8 cellular contexts compared by ENCODE assay signal in the genomic region with DNA sequence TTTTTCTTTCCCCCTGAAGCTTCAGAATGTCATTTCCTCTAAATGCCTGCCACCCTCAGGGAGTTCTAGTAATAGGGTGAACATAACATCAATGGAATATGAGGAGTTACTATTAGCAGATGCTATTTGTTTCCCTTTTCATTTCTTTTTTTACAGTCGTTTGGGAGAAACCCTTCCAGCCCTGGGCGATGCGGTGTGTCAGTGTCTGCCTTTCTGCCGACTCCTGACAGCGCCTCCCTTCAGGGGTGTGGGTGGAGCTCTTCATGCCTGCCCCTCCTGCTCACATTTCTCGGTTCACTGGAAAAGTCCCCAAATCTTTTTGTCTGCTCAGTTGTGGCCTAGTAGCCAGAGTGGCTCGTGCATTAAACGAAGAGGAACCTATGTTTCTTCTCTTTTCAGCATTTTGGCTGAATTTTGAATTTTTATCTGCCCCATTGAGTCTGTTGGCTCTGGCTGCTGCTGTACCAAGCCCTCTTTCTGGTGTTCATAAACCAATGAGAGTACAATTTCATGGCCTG.
A peak's percentile ranks its signal among the peaks of the same experiment; 100 is the strongest.
DNase-seq lines count a peak whose midpoint lies in the region; ATAC-seq, FAIRE-seq and TF ChIP-seq lines count a peak whose summit lies in the region.

No MANE protein-coding gene starts in this region.

- no peak overlapping the region for H2AK5ac ChIP-seq in H1 (ENCODE audit: low read depth, low read length)

- POLR2A ChIA-PET in H1 (lab: Charles Lee; ENCODE audit: partially characterized antibody) = no interaction called here

- no peak overlapping the region for H4K5ac ChIP-seq in H1 (ENCODE audit: insufficient read length, low read depth, low read length)

- WGBS in H1 (ENCODE audit: extremely low coverage in 1 of 2, insufficient coverage in 1 of 2, insufficient read length in 1 of 2, insufficient replicate concordance in 2 of 2, low coverage in 1 of 2, low lambda C conversion rate in 2 of 2, missing lambda C conversion rate in 1 of 2), 2 experiments = 11% methylated on average over 8 of the region's 8 CpGs; no CpG with 5 or more reads in 1 of the 2 experiments

- H3K23me2 ChIP-seq in H1 (ENCODE audit: low read depth, low read length) = no peaks in the 10 kb centered on the region

- H2BK12ac ChIP-seq in H1 (ENCODE audit: low read depth, low read length) = no peak overlapping the region

- H4K8ac ChIP-seq in H1 (ENCODE audit: extremely low read depth, insufficient read depth, low read length) = no peak overlapping the region

- peaks cover 0 to 7% of the 10 kb centered on the region in 2 experiments for H4K20me1 ChIP-seq in H1 (replicated peaks in 1 of 2; ENCODE audit: control insufficient read depth in 1 of 2, insufficient read depth in 2 of 2, low read length in 2 of 2)

- no peaks in the 10 kb centered on the region for H3K27me3 ChIP-seq in Peyer's patch
- no peaks in the 10 kb centered on the region for H3K27me3 ChIP-seq in H1 (replicated peaks in 1 of 4; ENCODE audit: control insufficient read depth in 3 of 4, extremely low read depth in 1 of 4, insufficient read depth in 3 of 4, low read length in 3 of 4)
- no peaks in the 10 kb centered on the region for H3K27me3 ChIP-seq in effector memory CD4-positive, alpha-beta T cell (replicated peaks; ENCODE audit: control insufficient read depth, insufficient read depth, low read length, poor library complexity, severe bottlenecking)

- DNase-seq in Right ventricle myocardium inferior (ENCODE audit: missing footprints) (no peak), cardiac septum (ENCODE audit: low spot score) (no peak), Peyer's patch (peak in 2 of 3 donors; percentile 24 to 56), H1 (ENCODE audit: low read depth in 1 of 2, low spot score in 2 of 2) (peak in 1 of 2 experiments; percentile 58), middle frontal gyrus (ENCODE audit: extremely low spot score, low spot score) (peak; percentile 49)
- DNase-seq in effector memory CD4-positive, alpha-beta T cell = no peak
- no peak for DNase-seq in activated CD4-positive, CD25-positive, alpha-beta regulatory T cell (lab: John Stamatoyannopoulos, UW)

- no peak overlapping the region for H3K56ac ChIP-seq in H1 (replicated peaks; ENCODE audit: insufficient read length, low read depth, low read length)

- no peaks in the 10 kb centered on the region for H3K36me3 ChIP-seq in Peyer's patch
- H3K36me3 ChIP-seq in H1 (ENCODE audit: control insufficient read depth in 2 of 4, insufficient read depth in 4 of 4, low read length in 3 of 4) = no peaks in the 10 kb centered on the region
- H3K36me3 ChIP-seq in effector memory CD4-positive, alpha-beta T cell (ENCODE audit: control insufficient read depth, insufficient read depth, low read length) = no peaks in the 10 kb centered on the region

- CTCF ChIA-PET in H1 (lab: Charles Lee; ENCODE audit: partially characterized antibody) = interaction anchor here (0.6 to 1.5 kb wide), 6 partner anchors 23 to 359 kb away, joined by 3 to 5 read pairs (median 3); no protein-coding TSS in a partner anchor

- H2BK20ac ChIP-seq in H1 (ENCODE audit: low read length) = peak overlapping the region; percentile 13; the same call in 1 of the 2 replicates

- H2BK5ac ChIP-seq in H1 (ENCODE audit: low read depth, low read length) = no peak overlapping the region

- H3K14ac ChIP-seq in H1 (ENCODE audit: insufficient read length) = no peak overlapping the region

- peaks cover 0 to 92% of the 10 kb centered on the region in 2 experiments; a peak in 3 of 4 replicates for H3K79me2 ChIP-seq in H1 (ENCODE audit: control insufficient read depth in 1 of 2, insufficient read depth in 2 of 2, low read length in 2 of 2)

- H4K91ac ChIP-seq in H1 (replicated peaks; ENCODE audit: insufficient read length, low read length) = no peak overlapping the region

- no peak overlapping the region for H2BK15ac ChIP-seq in H1 (ENCODE audit: low read length)

- H3K4me3 ChIP-seq in Peyer's patch = no peak overlapping the region
- H3K4me3 ChIP-seq in H1 (ENCODE audit: extremely low read depth in 1 of 4, insufficient read depth in 2 of 4, low read depth in 3 of 4, low read length in 4 of 4) = peak overlapping the region in 1 of 4 experiments; percentile 39; a peak in 1 of 8 replicates
- no peak overlapping the region for H3K4me3 ChIP-seq in effector memory CD4-positive, alpha-beta T cell (ENCODE audit: insufficient read depth, low read depth, low read length, poor library complexity, severe bottlenecking)

- TF ChIP-seq POLR2A in Peyer's patch (IDR thresholded peaks at IDR 0.05) (no peak), H1 (IDR thresholded peaks at IDR 0.05; ENCODE audit: control extremely low read depth in 1 of 2, low read depth in 2 of 2, low read length in 2 of 2) (no peak)

- H3K79me1 ChIP-seq in H1 (ENCODE audit: low read depth, low read length) = peaks cover 11% of the 10 kb centered on the region

- H3K9me3 ChIP-seq in Peyer's patch (no peaks in the 10 kb centered on the region), H1 (ENCODE audit: insufficient read depth in 2 of 2, low read depth in 1 of 2, low read length in 1 of 2) (no peaks in the 10 kb centered on the region)
- no peaks in the 10 kb centered on the region for H3K9me3 ChIP-seq in effector memory CD4-positive, alpha-beta T cell (ENCODE audit: control insufficient read depth, low read length)

- H3K27ac ChIP-seq in Peyer's patch (no peak overlapping the region), H1 (ENCODE audit: low read depth, low read length) (no peak overlapping the region; the same call in 1 of the 2 replicates)
- H3K27ac ChIP-seq in effector memory CD4-positive, alpha-beta T cell (ENCODE audit: insufficient read depth, low read length, poor library complexity, severe bottlenecking) = no peak overlapping the region

- H3K23ac ChIP-seq in H1 (ENCODE audit: insufficient read length) = no peak overlapping the region

- no peak overlapping the region for H2AFZ ChIP-seq in H1 (ENCODE audit: low read length)

- H3K18ac ChIP-seq in H1 (ENCODE audit: extremely low read depth, low read length) = peak overlapping the region; percentile 9; the same call in 1 of the 2 replicates

- H2BK120ac ChIP-seq in H1 (replicated peaks; ENCODE audit: low read depth, low read length) = no peak overlapping the region

- H3K4me2 ChIP-seq in H1 (ENCODE audit: insufficient read depth in 1 of 2, low read depth in 2 of 2, low read length in 2 of 2) = peak overlapping the region; percentile 28 to 46

- peak overlapping the region; percentile 29 for H3K4ac ChIP-seq in H1 (replicated peaks; ENCODE audit: insufficient read length, low read depth, low read length)

- TF ChIP-seq RAD21 in H1 (IDR thresholded peaks at IDR 0.05 in 1 of 2, conservative IDR thresholded peaks at IDR 0.05 in 1 of 2; ENCODE audit: low read depth in 2 of 2, low read length in 2 of 2) = no peak; a peak in 1 of 4 replicates

- TF ChIP-seq EP300 in H1 (IDR thresholded peaks at IDR 0.05; ENCODE audit: borderline replicate concordance in 1 of 2, low read depth in 2 of 2, low read length in 2 of 2) = no peak

- no peak for FAIRE-seq in H1 (lab: Jason Lieb, UNC)

- no peak overlapping the region for H3K9ac ChIP-seq in H1 (replicated peaks in 1 of 4; ENCODE audit: extremely low read depth in 1 of 4, low read depth in 3 of 4, low read length in 3 of 4)

- ATAC-seq in Right ventricle myocardium inferior = peak; percentile 69
- ATAC-seq in HG02798 (IDR thresholded peaks at IDR 0.05; ENCODE audit: poor library complexity, unreplicated experiment) = peak; percentile 93

- intact Hi-C loops in Right ventricle myocardium inferior (cut with DNase I) = loop anchor here (5.0 kb wide), 1 partner anchor 70 kb away; a partner anchor contains a TSS
- intact Hi-C loops in cardiac septum (cut with DNase I) = no loop called here

- H3K4me1 ChIP-seq in Peyer's patch = peaks cover 0 to 7% (median 0%) of the 10 kb centered on the region in 4 donors
- H3K4me1 ChIP-seq in H1 (replicated peaks in 1 of 4; ENCODE audit: control insufficient read depth in 3 of 4, insufficient read depth in 4 of 4, low read length in 3 of 4) = peaks cover 4 to 15% (median 7%) of the 10 kb centered on the region in 4 experiments; a peak in 5 of 7 replicates
- H3K4me1 ChIP-seq in effector memory CD4-positive, alpha-beta T cell (ENCODE audit: control insufficient read depth, insufficient read depth, low read length, poor library complexity, severe bottlenecking) = no peaks in the 10 kb centered on the region

- TF ChIP-seq CTCF in Peyer's patch (IDR thresholded peaks at IDR 0.05) (no peak), H1 (IDR thresholded peaks at IDR 0.05; ENCODE audit: control extremely low read depth in 1 of 3, insufficient read depth in 1 of 3, low read depth in 1 of 3, low read length in 3 of 3) (peak in 1 of 3 experiments; percentile 4; a peak in 1 of 4 replicates)

TF ChIP-seq in H1, 55 proteins besides CTCF, POLR2A, EP300 and RAD21 (continues in another document):
- TF ChIP-seq SIN3A (conservative IDR thresholded peaks at IDR 0.05 in 1 of 2, IDR thresholded peaks at IDR 0.05 in 1 of 2; ENCODE audit: low read depth in 1 of 2, low read length in 2 of 2) = 0 out of 4 replicates have a peak, but pooled peaks of 1 of the 2 experiments have one; percentile 60
- no peak for TF ChIP-seq RNF2 (IDR thresholded peaks at IDR 0.05; ENCODE audit: borderline replicate concordance, low read depth, low read length, missing control alignments, poor library complexity, severe bottlenecking)
- no peak for TF ChIP-seq SIX5 (IDR thresholded peaks at IDR 0.05; ENCODE audit: low read depth, low read length)
- TF ChIP-seq CEBPB (IDR thresholded peaks at IDR 0.05; ENCODE audit: low read depth, low read length) = no peak
- no peak for TF ChIP-seq SIRT6 (IDR thresholded peaks at IDR 0.05; ENCODE audit: low read length)
- TF ChIP-seq CHD2 (IDR thresholded peaks at IDR 0.05; ENCODE audit: low read length) = no peak
- TF ChIP-seq RFX5 (IDR thresholded peaks at IDR 0.05; ENCODE audit: borderline replicate concordance, low read depth, low read length) = no peak
- TF ChIP-seq NANOG (IDR thresholded peaks at IDR 0.05; ENCODE audit: insufficient read depth, low read depth, low read length, poor library complexity, severe bottlenecking) = no peak
- TF ChIP-seq EGR1 (IDR thresholded peaks at IDR 0.05; ENCODE audit: borderline replicate concordance, low read depth, low read length) = no peak
- 0 out of 2 replicates have a peak, but pooled peaks have one; percentile 14 for TF ChIP-seq TAF1 (IDR thresholded peaks at IDR 0.05; ENCODE audit: low read depth, low read length)
- no peak for TF ChIP-seq NRF1 (IDR thresholded peaks at IDR 0.05; ENCODE audit: low read depth, low read length)

Comparison
In these comparisons a context has a peak if more than half of its experiments do, and no peak if none do; other contexts are left out.
1. DNase-seq: peak in Peyer's patch (2 of 3) and middle frontal gyrus (single experiment); none in Right ventricle myocardium inferior (single experiment), cardiac septum (single experiment), effector memory CD4-positive, alpha-beta T cell (0 of 3) and activated CD4-positive, CD25-positive, alpha-beta regulatory T cell (0 of 4).